Comparison of ENCODE assay signal across 8 cellular contexts in the genomic region with DNA sequence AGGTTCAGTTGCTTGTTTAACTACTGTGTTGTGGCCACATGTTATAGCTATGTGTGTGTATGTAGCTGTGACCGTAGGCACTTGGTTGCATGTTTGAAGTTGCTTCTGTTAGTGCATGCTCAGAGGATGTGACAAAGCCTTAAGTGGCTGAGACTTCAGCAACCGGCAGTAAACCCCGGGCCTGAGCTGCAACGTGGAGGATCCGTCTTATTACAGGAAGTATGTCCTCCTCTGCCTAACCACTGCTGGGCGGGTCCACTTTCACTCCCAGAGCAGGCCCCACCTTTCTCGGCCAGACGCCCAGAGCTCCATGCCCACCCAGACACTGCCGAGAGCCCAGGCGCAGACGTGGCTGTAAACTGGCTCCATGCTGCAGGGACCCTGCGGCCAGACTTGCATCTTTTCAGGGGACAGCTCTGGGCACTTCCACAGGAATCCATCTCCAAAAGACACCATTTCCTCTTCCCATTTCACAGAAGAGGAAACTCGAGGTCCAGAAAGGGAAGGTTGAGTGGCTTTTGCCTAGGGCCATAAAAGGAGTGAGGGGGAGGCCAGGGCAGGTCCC. TPM values are rescaled to one million over a fixed set of nuclear protein-coding genes. Genes with fewer than 3 reads are reported as not detected.
DNase-seq lines count a peak whose midpoint lies in the region; ATAC-seq, FAIRE-seq and TF ChIP-seq lines count a peak whose summit lies in the region.

No MANE protein-coding gene starts in this region.

- H3K9me3 ChIP-seq in HEK293 (ENCODE audit: control insufficient read depth, insufficient read depth, low read depth, low read length) (no peaks in the 10 kb centered on the region), T-helper 17 cell (ENCODE audit: control insufficient read depth, low read length, poor library complexity, severe bottlenecking) (no peaks in the 10 kb centered on the region), HepG2 (ENCODE audit: low read length) (no peaks in the 10 kb centered on the region)

- no peaks in the 10 kb centered on the region for H3K4me1 ChIP-seq in HEK293 (ENCODE audit: control insufficient read depth, insufficient read depth, low read length)
- H3K4me1 ChIP-seq in HepG2 (ENCODE audit: insufficient read depth, low read length), result peaks cover 79% of the 10 kb centered on the region

- CTCF ChIA-PET in HEK293 (lab: Yijun Ruan, JAX), result interaction anchor here (0.6 to 4.1 kb wide), 5 partner anchors 18 to 233 kb away, joined by 3 to 18 read pairs (median 3); no protein-coding TSS in a partner anchor
- CTCF ChIA-PET in HepG2 (lab: Yijun Ruan, JAX; ENCODE audit: low intra/inter-chr PET ratio, low total read pairs), result no interaction called here

- in situ Hi-C loops in HepG2 (cut with HindIII; ENCODE audit: extremely low pct_ligation_motif_present, low pct_unique_long_range_greater_than_20kb), result no loop called here

- H3K27me3 Mint-ChIP-seq in T-helper 17 cell (peaks cover 12% of the 10 kb centered on the region), brain (peaks cover 38% of the 10 kb centered on the region)
- H3K27me3 Mint-ChIP-seq in stimulated activated naive CD8-positive, alpha-beta T cell treated with anti-CD3 and anti-CD28 coated beads, Interleukin-15, amount 100 ng/mL, for 72 hours, result peaks cover 19% of the 10 kb centered on the region

- TF ChIP-seq POLR2A in HepG2 (IDR thresholded peaks at IDR 0.05; ENCODE audit: insufficient read depth in 1 of 2, low read depth in 2 of 2, low read length in 2 of 2), result no peak

- H3K27ac ChIP-seq in HEK293 (ENCODE audit: extremely low read depth, low read depth, low read length) (no peak overlapping the region), HepG2 (ENCODE audit: extremely low read length, insufficient read depth, low read length) (peak overlapping the region; percentile 92)

- no peak for FAIRE-seq in HepG2 (lab: Jason Lieb, UNC)

- H4K20me1 ChIP-seq in HepG2 (ENCODE audit: insufficient read depth, low read length), result no peaks in the 10 kb centered on the region

- H3K9ac ChIP-seq in HepG2 (ENCODE audit: insufficient read depth, low read depth, low read length), result peak overlapping the region; percentile 71

- no peak for TF ChIP-seq RAD21 in HepG2 (CRISPR knock-in tag; IDR thresholded peaks at IDR 0.05)

- ATAC-seq in T-helper 17 cell, result peak; percentile 66
- no peak for ATAC-seq in HepG2
- ATAC-seq in stimulated activated naive CD8-positive, alpha-beta T cell treated with anti-CD3 and anti-CD28 coated beads, Interleukin-15, amount 100 ng/mL, for 72 hours, result peak; percentile 73
- ATAC-seq in HG03039 (IDR thresholded peaks at IDR 0.05; ENCODE audit: unreplicated experiment), result no peak

- H3K36me3 Mint-ChIP-seq in T-helper 17 cell (ENCODE audit: low read depth) (peaks cover 2% of the 10 kb centered on the region), brain (peaks cover 12% of the 10 kb centered on the region)

- POLR2A ChIA-PET in HEK293 (lab: Yijun Ruan, JAX) (no interaction called here), HepG2 (lab: Yijun Ruan, JAX) (interaction anchor here (1.7 to 3.7 kb wide), 3 partner anchors 36 to 78 kb away, joined by 6 to 22 read pairs (median 14); a partner anchor contains a TSS)

- H3K9me3 Mint-ChIP-seq in brain, result peaks cover 0 to 3% (median 0%) of the 10 kb centered on the region in 5 experiments
- H3K9me3 Mint-ChIP-seq in stimulated activated naive CD8-positive, alpha-beta T cell treated with anti-CD3 and anti-CD28 coated beads, Interleukin-15, amount 100 ng/mL, for 72 hours, result no peaks in the 10 kb centered on the region

- no peak overlapping the region for H2AFZ ChIP-seq in HepG2 (ENCODE audit: low read length)

- H3K27ac Mint-ChIP-seq in T-helper 17 cell (peak overlapping the region; percentile 81), brain (peak overlapping the region in 3 of 5 experiments; percentile 3 to 83 (median 81))
- peak overlapping the region; percentile 37 to 95 for H3K27ac Mint-ChIP-seq in stimulated activated naive CD8-positive, alpha-beta T cell treated with anti-CD3 and anti-CD28 coated beads, Interleukin-15, amount 100 ng/mL, for 72 hours

- DNase-seq in T-helper 17 cell, result no peak
- no peak for DNase-seq in HepG2 (ENCODE audit: low spot score)
- DNase-seq in stimulated activated naive CD8-positive, alpha-beta T cell treated with anti-CD3 and anti-CD28 coated beads, Interleukin-15, amount 100 ng/mL, for 72 hours, result peak; percentile 39 to 48
- no peak for DNase-seq in superior temporal gyrus (ENCODE audit: extremely low spot score)
- DNase-seq in hippocampal formation (lab: John Stamatoyannopoulos, UW), result no peak

- 75% methylated on average over 11 of the region's 13 CpGs for WGBS in HepG2 (ENCODE audit: low lambda C conversion rate)

- H3K4me3 ChIP-seq in HEK293 (ENCODE audit: low read depth, low read length) (no peak overlapping the region), HepG2 (replicated peaks in 1 of 3; ENCODE audit: insufficient read depth in 1 of 3, low read depth in 2 of 3, low read length in 3 of 3) (0 out of 6 replicates have a peak overlapping the region, but pooled peaks of 1 of the 3 experiments have one; percentile 88)

- peak overlapping the region; percentile 95 for H3K4me3 Mint-ChIP-seq in T-helper 17 cell
- H3K4me3 Mint-ChIP-seq in brain, result peak overlapping the region in 2 of 5 experiments; percentile 15 to 33
- H3K4me3 Mint-ChIP-seq in stimulated activated naive CD8-positive, alpha-beta T cell treated with anti-CD3 and anti-CD28 coated beads, Interleukin-15, amount 100 ng/mL, for 72 hours, result peak overlapping the region; percentile 39 to 97

- TF ChIP-seq EP300 in HepG2 (IDR thresholded peaks at IDR 0.05; ENCODE audit: low read depth in 2 of 2, low read length in 2 of 2) (no peak), HepG2 (CRISPR knock-in tag; IDR thresholded peaks at IDR 0.05; ENCODE audit: borderline replicate concordance) (no peak)

- no TSS peak for BruUV-seq in HepG2 (replicated peaks; lab: Mats Ljungman, UMichigan)

- H3K79me2 ChIP-seq in HepG2 (ENCODE audit: insufficient read depth, low read length), result peaks cover 44% of the 10 kb centered on the region

- TF ChIP-seq CTCF in HEK293 (tag by site-specific recombination; IDR thresholded peaks at IDR 0.05) (no peak), brain (conservative IDR thresholded peaks at IDR 0.05) (no peak), HepG2 (CRISPR knock-in tag; IDR thresholded peaks at IDR 0.05) (no peak)

- H3K4me2 ChIP-seq in HepG2 (ENCODE audit: low read depth, low read length), result peak overlapping the region; percentile 78

- intact Hi-C loops in HepG2 (cut with micrococcal nuclease; ENCODE audit: unreplicated experiment), result no loop called here

- H3K27me3 ChIP-seq in HepG2 (ENCODE audit: control insufficient read depth in 1 of 2, insufficient read depth in 2 of 2, low read length in 2 of 2), result no peaks in the 10 kb centered on the region

- H3K4me1 Mint-ChIP-seq in T-helper 17 cell, result peaks cover 22% of the 10 kb centered on the region
- H3K4me1 Mint-ChIP-seq in brain, result peaks cover 35% of the 10 kb centered on the region
- H3K4me1 Mint-ChIP-seq in stimulated activated naive CD8-positive, alpha-beta T cell treated with anti-CD3 and anti-CD28 coated beads, Interleukin-15, amount 100 ng/mL, for 72 hours, result peaks cover 38% of the 10 kb centered on the region

- H3K36me3 ChIP-seq in HEK293 (ENCODE audit: control insufficient read depth in 2 of 2, insufficient read depth in 1 of 2, low read length in 2 of 2) (peaks cover 0 to 7% of the 10 kb centered on the region in 2 experiments; a peak in 1 of 3 replicates), HepG2 (replicated peaks in 1 of 2; ENCODE audit: control insufficient read depth in 1 of 2, insufficient read depth in 2 of 2, low read length in 2 of 2) (peaks cover 3 to 18% of the 10 kb centered on the region in 2 experiments)

RNA-seq across cellular contexts. Expression of a gene that starts 2.2 kb away (rescaled TPM):
- total RNA-seq in T-helper 17 cell (10 to 100 TPM; 12.3 to 13.5 TPM), HepG2 (2016; rRNA removed; fragmentation: Illumina TruSeq; extraction: Trizol) (81.5 and 84.6 TPM in 2 replicates)
- polyA plus RNA-seq in brain (ENCODE audit: insufficient read depth, low read depth, low replicate concordance) (2.2 TPM), HepG2 (2011; rRNA removed) (55.5 and 57.9 TPM in 2 replicates)
- 62.6 and 67.5 TPM in 2 replicates for total RNA-seq in HepG2 (2016; cell fraction: cytosol; rRNA removed; fragmentation: Illumina TruSeq; extraction: Trizol; ENCODE audit: low read depth)
- total RNA-seq in HepG2 (2016; cell fraction: insoluble cytoplasmic fraction; rRNA removed; fragmentation: Illumina TruSeq; extraction: Trizol), result 77.6 and 83.3 TPM in 2 replicates
- total RNA-seq in HepG2 (2016; cell fraction: membrane; rRNA removed; fragmentation: Illumina TruSeq; extraction: Trizol), result 58.1 and 63.2 TPM in 2 replicates
- 55.6 and 64.4 TPM in 2 replicates for total RNA-seq in HepG2 (2016; cell fraction: nucleus; rRNA removed; fragmentation: Illumina TruSeq; extraction: Trizol)
- 41.6 and 53.2 TPM in 2 replicates for polyA plus RNA-seq in HepG2 (2011; cell fraction: cytosol; rRNA removed)
- polyA plus RNA-seq in HepG2 (2011; cell fraction: nucleus; rRNA removed), result 94.8 and 103 TPM in 2 replicates
- polyA plus RNA-seq in HepG2 (2012), result 43.1 and 68.0 TPM in 2 replicates
- 77.6 and 80.8 TPM in 2 replicates for polyA plus RNA-seq in HepG2 (2016; cell fraction: cytosol; fragmentation: Illumina TruSeq; extraction: Trizol; ENCODE audit: low read depth)
- 107 and 119 TPM in 2 replicates for polyA plus RNA-seq in HepG2 (2016; cell fraction: insoluble cytoplasmic fraction; fragmentation: Illumina TruSeq; extraction: Trizol; ENCODE audit: low read depth)
- polyA plus RNA-seq in HepG2 (2016; cell fraction: membrane; fragmentation: Illumina TruSeq; extraction: Trizol; ENCODE audit: low read depth), result 67.2 and 70.2 TPM in 2 replicates
- 133 and 140 TPM in 2 replicates for polyA plus RNA-seq in HepG2 (2016; cell fraction: nucleus; fragmentation: Illumina TruSeq; extraction: Trizol; ENCODE audit: insufficient read depth, low read depth)
- 2.4 and 21.3 TPM in 2 replicates for polyA minus RNA-seq in HepG2 (2011; rRNA and poly(A)+ RNA removed; ENCODE audit: low replicate concordance)
- polyA minus RNA-seq in HepG2 (2011; cell fraction: cytosol; rRNA and poly(A)+ RNA removed), result 14.4 and 14.5 TPM in 2 replicates
- polyA minus RNA-seq in HepG2 (2011; cell fraction: nucleus; rRNA and poly(A)+ RNA removed), result 28.3 and 31.7 TPM in 2 replicates

RNA-seq across cellular contexts. Expression of a gene that starts 52.8 kb away (rescaled TPM):
- total RNA-seq in T-helper 17 cell (1 to 10 TPM; 3.1 to 3.3 TPM), HepG2 (2016; rRNA removed; fragmentation: Illumina TruSeq; extraction: Trizol) (9.9 and 12.6 TPM in 2 replicates)
- polyA plus RNA-seq in brain (ENCODE audit: insufficient read depth, low read depth, low replicate concordance) (12.2 TPM), HepG2 (2011; rRNA removed) (4.3 TPM in 2 replicates)
- 1.2 and 1.3 TPM in 2 replicates for total RNA-seq in HepG2 (2016; cell fraction: cytosol; rRNA removed; fragmentation: Illumina TruSeq; extraction: Trizol; ENCODE audit: low read depth)
- total RNA-seq in HepG2 (2016; cell fraction: insoluble cytoplasmic fraction; rRNA removed; fragmentation: Illumina TruSeq; extraction: Trizol), result 9.5 and 13.9 TPM in 2 replicates
- 4.7 and 6.1 TPM in 2 replicates for total RNA-seq in HepG2 (2016; cell fraction: membrane; rRNA removed; fragmentation: Illumina TruSeq; extraction: Trizol)
- total RNA-seq in HepG2 (2016; cell fraction: nucleus; rRNA removed; fragmentation: Illumina TruSeq; extraction: Trizol), result 7.1 and 8.3 TPM in 2 replicates
- 2.0 and 3.3 TPM in 2 replicates for polyA plus RNA-seq in HepG2 (2011; cell fraction: cytosol; rRNA removed)
- polyA plus RNA-seq in HepG2 (2011; cell fraction: nucleus; rRNA removed), result 7.0 and 8.6 TPM in 2 replicates
- 3.6 and 3.9 TPM in 2 replicates for polyA plus RNA-seq in HepG2 (2012)
- polyA plus RNA-seq in HepG2 (2016; cell fraction: cytosol; fragmentation: Illumina TruSeq; extraction: Trizol; ENCODE audit: low read depth), result 0.23 and 0.35 TPM in 2 replicates
- 7.1 and 7.4 TPM in 2 replicates for polyA plus RNA-seq in HepG2 (2016; cell fraction: insoluble cytoplasmic fraction; fragmentation: Illumina TruSeq; extraction: Trizol; ENCODE audit: low read depth)
- polyA plus RNA-seq in HepG2 (2016; cell fraction: membrane; fragmentation: Illumina TruSeq; extraction: Trizol; ENCODE audit: low read depth), result 1.3 and 1.4 TPM in 2 replicates
- polyA plus RNA-seq in HepG2 (2016; cell fraction: nucleus; fragmentation: Illumina TruSeq; extraction: Trizol; ENCODE audit: insufficient read depth, low read depth), result 10.5 and 11.6 TPM in 2 replicates
- polyA minus RNA-seq in HepG2 (2011; rRNA and poly(A)+ RNA removed; ENCODE audit: low replicate concordance), result 6.0 and 6.3 TPM in 2 replicates
- polyA minus RNA-seq in HepG2 (2011; cell fraction: cytosol; rRNA and poly(A)+ RNA removed), result 4.3 and 6.0 TPM in 2 replicates
- polyA minus RNA-seq in HepG2 (2011; cell fraction: nucleus; rRNA and poly(A)+ RNA removed), result 6.8 and 11.7 TPM in 2 replicates

Comparison
In these comparisons a context has a peak if more than half of its experiments do, and no peak if none do; other contexts are left out.
1. ATAC-seq: peak in T-helper 17 cell (single experiment) and stimulated activated naive CD8-positive, alpha-beta T cell treated with anti-CD3 and anti-CD28 coated beads, Interleukin-15, amount 100 ng/mL, for 72 hours (single experiment); none in HepG2 (single experiment) and HG03039 (single experiment).
2. DNase-seq: peak in stimulated activated naive CD8-positive, alpha-beta T cell treated with anti-CD3 and anti-CD28 coated beads, Interleukin-15, amount 100 ng/mL, for 72 hours (2 of 2); none in T-helper 17 cell (0 of 3), HepG2 (single experiment), superior temporal gyrus (single experiment) and hippocampal formation (0 of 2).
3. Peak in every context shown above with its lines, with median percentiles within 50 percentile points of each other: H3K27ac Mint-ChIP-seq.